Comparison of ENCODE assay signal across 1 cellular context in the genomic region with DNA sequence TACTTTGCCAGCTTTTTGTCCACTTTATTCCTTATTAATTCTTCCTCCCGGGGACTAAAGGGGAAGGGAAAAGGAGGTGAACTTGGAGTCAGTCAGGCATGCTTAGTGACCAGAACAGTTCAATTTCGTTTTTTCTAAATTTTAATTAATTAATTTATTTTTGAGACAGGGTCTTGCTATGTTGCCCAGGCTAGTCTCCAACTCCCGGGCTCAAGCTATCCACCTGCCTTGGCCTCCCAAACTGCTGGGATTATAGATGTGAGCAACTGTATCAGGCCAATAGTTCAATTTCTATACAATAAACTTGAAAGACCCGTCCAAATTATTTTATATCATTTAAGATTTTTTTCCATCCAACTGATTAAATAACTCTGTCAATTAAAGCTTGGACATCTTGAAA.
TF ChIP-seq lines count a peak whose summit lies in the region.

No MANE protein-coding gene starts in this region.

TF ChIP-seq in K562, 482 proteins besides CTCF, POLR2A, EP300 and RAD21:
- TF ChIP-seq ZNF121 (CRISPR knock-in tag; conservative IDR thresholded peaks at IDR 0.05): 0 out of 2 replicates have a peak, but pooled peaks have one; percentile 16
- no peak for TF ChIP-seq JUND (IDR thresholded peaks at IDR 0.05; ENCODE audit: borderline replicate concordance, low read depth, low read length)
- TF ChIP-seq JUND (tag; IDR thresholded peaks at IDR 0.05; ENCODE audit: borderline replicate concordance, low read depth, low read length): no peak
- no peak for TF ChIP-seq NR1H2 (CRISPR knock-in tag; IDR thresholded peaks at IDR 0.05)
- TF ChIP-seq, protein P1, sequence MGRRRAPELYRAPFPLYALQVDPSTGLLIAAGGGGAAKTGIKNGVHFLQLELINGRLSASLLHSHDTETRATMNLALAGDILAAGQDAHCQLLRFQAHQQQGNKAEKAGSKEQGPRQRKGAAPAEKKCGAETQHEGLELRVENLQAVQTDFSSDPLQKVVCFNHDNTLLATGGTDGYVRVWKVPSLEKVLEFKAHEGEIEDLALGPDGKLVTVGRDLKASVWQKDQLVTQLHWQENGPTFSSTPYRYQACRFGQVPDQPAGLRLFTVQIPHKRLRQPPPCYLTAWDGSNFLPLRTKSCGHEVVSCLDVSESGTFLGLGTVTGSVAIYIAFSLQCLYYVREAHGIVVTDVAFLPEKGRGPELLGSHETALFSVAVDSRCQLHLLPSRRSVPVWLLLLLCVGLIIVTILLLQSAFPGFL (CRISPR knock-in tag; IDR thresholded peaks at IDR 0.05): no peak
- no peak for TF ChIP-seq SAFB2 (IDR thresholded peaks at IDR 0.05; ENCODE audit: borderline replicate concordance, low read depth, low read length, severe bottlenecking)
- no peak for TF ChIP-seq NR2C2 (CRISPR knock-in tag; IDR thresholded peaks at IDR 0.05)
- TF ChIP-seq NR2C2 (tag; IDR thresholded peaks at IDR 0.05): no peak
- TF ChIP-seq RB1 (IDR thresholded peaks at IDR 0.05; ENCODE audit: low read depth): no peak
TF ChIP-seq in K562: peak in this region for 1.
